ENCODE assay signal across 8 cellular contexts in the genomic region with DNA sequence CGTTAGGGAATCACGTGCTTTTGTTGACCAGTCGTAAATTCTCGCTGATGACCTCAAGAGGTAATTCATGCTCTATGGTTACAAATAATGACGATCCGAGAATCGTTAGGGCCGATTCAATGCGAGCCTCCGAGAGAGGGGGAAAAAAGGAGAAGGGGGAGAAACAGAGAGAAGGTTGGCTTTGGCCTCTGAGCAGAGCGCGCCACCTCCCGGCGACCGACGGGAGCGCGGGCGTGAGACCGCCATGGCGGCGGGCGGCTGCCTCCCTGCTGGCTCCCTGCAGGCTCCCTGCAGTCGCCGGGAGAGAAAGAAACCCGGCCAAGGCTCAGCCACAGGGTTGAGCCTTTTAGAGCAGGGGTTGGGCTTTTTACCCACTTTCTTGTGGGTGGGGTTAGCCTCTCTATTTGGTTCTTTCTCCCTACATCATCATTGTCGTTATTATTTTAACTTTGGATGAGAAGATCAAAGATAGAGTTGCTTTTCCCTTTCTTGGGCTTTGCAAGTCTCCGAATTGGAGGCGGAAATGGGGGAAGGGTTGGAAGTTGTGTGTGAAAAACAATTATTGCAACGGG.
DNase-seq lines count a peak whose midpoint lies in the region; ATAC-seq and TF ChIP-seq lines count a peak whose summit lies in the region.

No MANE protein-coding gene starts in this region.

- no peaks in the 10 kb centered on the region for H3K9me3 ChIP-seq in adipocyte (ENCODE audit: control insufficient read depth, low read length)
- H3K9me3 ChIP-seq in iPS-18c (ENCODE audit: control insufficient read depth, insufficient read depth, low read length) = peaks cover 2% of the 10 kb centered on the region

- ATAC-seq in HG02973 (IDR thresholded peaks at IDR 0.05; ENCODE audit: unreplicated experiment) (no peak), GM18520 (IDR thresholded peaks at IDR 0.05; ENCODE audit: unreplicated experiment) (no peak)

- no peaks in the 10 kb centered on the region for H3K9me3 Mint-ChIP-seq in T-helper 1 cell treated with Interleukin-12 subunit alpha and Interleukin-12 subunit beta and Interleukin-4 antibody, amounts not matched to agents 30 μg/mL and 1 μg/mL, for 36 hours

- H3K36me3 ChIP-seq in adipocyte (ENCODE audit: control insufficient read depth, insufficient read depth, low read length, severe bottlenecking) = peaks cover 22% of the 10 kb centered on the region

- peak overlapping the region; percentile 75 for H3K9ac ChIP-seq in adipocyte (ENCODE audit: low read length)

- H3K4me1 ChIP-seq in adipocyte (ENCODE audit: control insufficient read depth, insufficient read depth, low read length) = peaks cover 31% of the 10 kb centered on the region

- peak; percentile 97 for TF ChIP-seq CTCF in GM12873 (IDR thresholded peaks at IDR 0.05; ENCODE audit: insufficient read depth, low read depth, low read length, missing control alignments)

- peaks cover 3% of the 10 kb centered on the region for H3K36me3 Mint-ChIP-seq in T-helper 1 cell treated with Interleukin-12 subunit alpha and Interleukin-12 subunit beta and Interleukin-4 antibody, amounts not matched to agents 30 μg/mL and 1 μg/mL, for 36 hours (ENCODE audit: low read depth)

- peak; percentile 77 for DNase-seq in NCI-H1105 treated with DMSO at 0.1 percent for 48 hours (lab: John Stamatoyannopoulos, UW)
- peak; percentile 71 for DNase-seq in adipocyte (ENCODE audit: low read depth)
- peak; percentile 69 to 80 (median 77) for DNase-seq in stimulated activated CD4-positive, alpha-beta T cell treated with anti-CD3 and anti-CD28 coated beads, Interleukin-12 subunit alpha, Interleukin-12 subunit beta, amount 100 ng/mL, for 48 hours (ENCODE audit: low read depth in 2 of 3, low spot score in 1 of 3)

- H3K4me3 Mint-ChIP-seq in T-helper 1 cell treated with Interleukin-12 subunit alpha and Interleukin-12 subunit beta and Interleukin-4 antibody, amounts not matched to agents 30 μg/mL and 1 μg/mL, for 36 hours = peak overlapping the region; percentile 81

- peak overlapping the region; percentile 52 for H3K4me3 ChIP-seq in adipocyte (ENCODE audit: low read length)
- peak overlapping the region; percentile 16; the same call in 1 of the 2 replicates for H3K4me3 ChIP-seq in iPS-18c (ENCODE audit: insufficient read depth, low read depth, low read length)

- H3K27ac Mint-ChIP-seq in T-helper 1 cell treated with Interleukin-12 subunit alpha and Interleukin-12 subunit beta and Interleukin-4 antibody, amounts not matched to agents 30 μg/mL and 1 μg/mL, for 36 hours = no peak overlapping the region

- peaks cover 92% of the 10 kb centered on the region for H3K27me3 Mint-ChIP-seq in T-helper 1 cell treated with Interleukin-12 subunit alpha and Interleukin-12 subunit beta and Interleukin-4 antibody, amounts not matched to agents 30 μg/mL and 1 μg/mL, for 36 hours (ENCODE audit: low read depth)

- peaks cover 48% of the 10 kb centered on the region for H3K4me1 Mint-ChIP-seq in T-helper 1 cell treated with Interleukin-12 subunit alpha and Interleukin-12 subunit beta and Interleukin-4 antibody, amounts not matched to agents 30 μg/mL and 1 μg/mL, for 36 hours (ENCODE audit: low read depth)

- H3K27me3 ChIP-seq in adipocyte (replicated peaks; ENCODE audit: control insufficient read depth, insufficient read depth, low read length) = no peaks in the 10 kb centered on the region
